8 cellular contexts compared by ENCODE assay signal in the genomic region with DNA sequence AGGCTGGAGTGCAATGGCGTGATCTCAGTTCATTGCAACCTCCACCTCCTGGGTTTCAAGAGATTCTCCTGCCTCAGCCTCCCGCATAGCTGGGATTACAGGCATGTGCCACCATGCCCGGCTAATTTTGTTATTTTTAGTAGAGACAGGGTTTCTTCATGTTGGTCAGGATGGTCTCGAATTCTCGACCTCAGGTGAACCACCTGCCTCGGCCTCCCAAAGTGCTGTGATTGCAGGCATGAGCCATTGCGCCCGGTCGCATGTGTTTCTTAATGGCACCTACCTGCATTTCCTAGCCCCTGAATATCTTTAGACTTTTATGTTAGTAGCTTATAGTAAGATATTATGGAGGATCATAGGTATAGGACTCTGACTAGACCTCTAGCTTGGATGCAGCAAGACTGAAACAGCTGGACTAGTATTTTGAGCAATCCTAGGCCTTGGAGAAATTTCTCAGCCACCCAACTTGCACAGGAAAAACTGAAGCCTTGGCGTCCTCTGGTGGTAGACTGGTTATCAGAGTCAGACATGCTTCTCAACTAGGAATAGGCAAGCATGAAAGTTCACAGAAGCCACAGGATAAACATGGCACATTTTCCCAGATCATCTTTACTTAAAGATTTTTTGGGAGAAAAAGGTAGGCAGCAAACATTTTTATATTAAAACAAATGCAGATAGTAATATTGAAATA. TPM values are rescaled to one million over a fixed set of nuclear protein-coding genes. Genes with fewer than 3 reads are reported as not detected.
DNase-seq lines count a peak whose midpoint lies in the region; ATAC-seq and TF ChIP-seq lines count a peak whose summit lies in the region.

No MANE protein-coding gene starts in this region.

- peak overlapping the region; percentile 44 for H3K4me2 ChIP-seq in GM23248 (ENCODE audit: unreplicated experiment)

- H3K27ac ChIP-seq in GM23248 (peak overlapping the region; percentile 38), dorsolateral prefrontal cortex (peak overlapping the region in 44 of 59 donors; percentile 3 to 78 (median 47))

- no peak overlapping the region for H3K4me3 ChIP-seq in Caco-2 (ENCODE audit: low read depth, low read length)
- H3K4me3 ChIP-seq in GM23248 = no peak overlapping the region
- H3K4me3 ChIP-seq in dorsolateral prefrontal cortex = no peak overlapping the region

- no peaks in the 10 kb centered on the region for H3K4me1 ChIP-seq in Caco-2
- H3K4me1 ChIP-seq in GM23248 (ENCODE audit: insufficient read depth) = peaks cover 13% of the 10 kb centered on the region

- H3K36me3 ChIP-seq in Caco-2 (ENCODE audit: control insufficient read depth, insufficient read depth, low read length) (0 out of 2 replicates have a peak, but pooled peaks cover 1% of the 10 kb centered on the region), GM23248 (ENCODE audit: low read depth) (peaks cover 28% of the 10 kb centered on the region)

- ATAC-seq in HG02763 (IDR thresholded peaks at IDR 0.05; ENCODE audit: unreplicated experiment) (no peak), HG03097 (IDR thresholded peaks at IDR 0.05; ENCODE audit: low FRiP score, unreplicated experiment) (no peak)

- no peak overlapping the region for H3K27ac Mint-ChIP-seq in Caco-2 (ENCODE audit: unreplicated experiment)

- no peaks in the 10 kb centered on the region for H3K9me3 Mint-ChIP-seq in Caco-2 (ENCODE audit: unreplicated experiment)

- no TSS peak for BruUV-seq in Caco-2 (replicated peaks; lab: Mats Ljungman, UMichigan)

- WGBS in GM23248 (ENCODE audit: low coverage in 1 of 2, low lambda C conversion rate in 2 of 2, missing lambda C conversion rate in 2 of 2), 2 experiments = 69 to 76% methylated on average over 9 to 10 of the region's 10 CpGs

- POLR2A ChIA-PET in Caco-2 (lab: Charles Lee) = no interaction called here

- no peak overlapping the region for H3K4me3 Mint-ChIP-seq in Caco-2 (ENCODE audit: unreplicated experiment)

- in situ Hi-C loops in GM23248 (cut with MboI) = no loop called here

- no peaks in the 10 kb centered on the region for H4K20me1 ChIP-seq in GM23248 (ENCODE audit: insufficient read depth)

- H3F3A ChIP-seq in GM23248 (ENCODE audit: insufficient read depth) = peaks cover 31% of the 10 kb centered on the region

- CTCF ChIA-PET in Caco-2 (lab: Charles Lee) = interaction anchor here (0.5 to 0.6 kb wide), 3 partner anchors 31 to 162 kb away, joined by 3 to 6 read pairs (median 3); no protein-coding TSS in a partner anchor

- H3K4me1 Mint-ChIP-seq in Caco-2 (ENCODE audit: low read depth, unreplicated experiment) = no peaks in the 10 kb centered on the region

- peak; percentile 47 to 84 for TF ChIP-seq CTCF in Caco-2 (IDR thresholded peaks at IDR 0.05; ENCODE audit: insufficient read depth in 1 of 2, low read depth in 1 of 2, low read length in 1 of 2, severe bottlenecking in 1 of 2, unreplicated experiment in 1 of 2)
- TF ChIP-seq CTCF in dorsolateral prefrontal cortex (IDR thresholded peaks at IDR 0.05 in 54 of 56, conservative IDR thresholded peaks at IDR 0.05 in 2 of 56; ENCODE audit: low read depth in 1 of 56, partially characterized antibody in 56 of 56) = peak; percentile 43 to 85 (median 71)

- intact Hi-C loops in Caco-2 (cut with micrococcal nuclease; ENCODE audit: unreplicated experiment) (loop anchor here (1.0 to 10.0 kb wide), 2 partner anchors 238 to 243 kb away; no protein-coding TSS in a partner anchor), dorsolateral prefrontal cortex (cut with DNase I) (loop anchor here in 1 of 2 donors (5.0 kb wide), 1 partner anchor 160 kb away; no protein-coding TSS in a partner anchor)

- H3K27me3 ChIP-seq in Caco-2 (replicated peaks; ENCODE audit: control insufficient read depth, insufficient read depth, low read length) (no peaks in the 10 kb centered on the region), GM23248 (replicated peaks; ENCODE audit: insufficient read depth) (no peaks in the 10 kb centered on the region), dorsolateral prefrontal cortex (no peaks in the 10 kb centered on the region)

- H3K9me2 ChIP-seq in GM23248 (ENCODE audit: insufficient read depth) = no peaks in the 10 kb centered on the region

- H3K36me3 Mint-ChIP-seq in Caco-2 (ENCODE audit: insufficient read depth, unreplicated experiment) = peaks cover 43% of the 10 kb centered on the region

- H3K79me2 ChIP-seq in GM23248 (ENCODE audit: insufficient read depth) = no peaks in the 10 kb centered on the region

- no peak overlapping the region for H3K9ac ChIP-seq in GM23248

- DNase-seq in Caco-2 = peak in 1 of 2 experiments; percentile 57
- peak; percentile 87 for DNase-seq in GM23248
- peak; percentile 47 for DNase-seq in NOMO-1 treated with dmso at 0.1 percent for 144 hours (lab: John Stamatoyannopoulos, UW; ENCODE audit: unreplicated experiment)
- DNase-seq in dorsolateral prefrontal cortex = peak in 7 of 10 donors; percentile 46 to 82 (median 60)
- peak; percentile 74 to 80 for DNase-seq in lung microvascular endothelial cell (ENCODE audit: low read depth in 2 of 2)
- DNase-seq in central memory CD4-positive, alpha-beta T cell = no peak

- no peak overlapping the region for H2AFZ ChIP-seq in GM23248

- H3K27me3 Mint-ChIP-seq in Caco-2 (ENCODE audit: insufficient read depth, unreplicated experiment) = no peaks in the 10 kb centered on the region

- H3K9me3 ChIP-seq in Caco-2 (no peaks in the 10 kb centered on the region), GM23248 (ENCODE audit: low read depth) (no peaks in the 10 kb centered on the region)

RNA-seq across cellular contexts. Expression of gene C1QTNF4, which starts 22.7 kb away (rescaled TPM):
- total RNA-seq in Caco-2 (2022) (0.63 and 0.75 TPM in 2 replicates), dorsolateral prefrontal cortex (10 to 100 TPM; 23.7 to 93.5 (median 63.9) TPM), lung microvascular endothelial cell (0.22 and 0.40 TPM in 2 replicates)
- total RNA-seq in GM23248 (2014; rRNA removed; shearing (Covaris generic)) = 0.11 TPM in 1 of 2 replicates, not detected in the other
- polyA plus RNA-seq in GM23248 (2016; fragmentation: Nextera tagmentation; extraction: Ambion mirVana) = not detected in 2 replicates

RNA-seq across cellular contexts. Expression of gene MTCH2, which starts 25.5 kb away (rescaled TPM):
- total RNA-seq in Caco-2 (2022) (165 and 167 TPM in 2 replicates), dorsolateral prefrontal cortex (10 to 100 TPM; 29.3 to 92.1 (median 64.1) TPM), lung microvascular endothelial cell (72.8 and 86.3 TPM in 2 replicates)
- 58.7 and 84.2 TPM in 2 replicates for total RNA-seq in GM23248 (2014; rRNA removed; shearing (Covaris generic))
- 158 and 169 TPM in 2 replicates for polyA plus RNA-seq in GM23248 (2016; fragmentation: Nextera tagmentation; extraction: Ambion mirVana)

RNA-seq across cellular contexts. Expression of gene FAM180B, which starts 30.4 kb away (rescaled TPM):
- total RNA-seq in Caco-2 (2022) (not detected in 2 replicates), dorsolateral prefrontal cortex (1 to 10 TPM in 3 of 120 experiments, under 1 TPM in 43, not detected in 74; 0.29 to 1.2 (median 0.50) TPM), lung microvascular endothelial cell (not detected in 2 replicates)
- total RNA-seq in GM23248 (2014; rRNA removed; shearing (Covaris generic)) = not detected in 2 replicates
- not detected in 2 replicates for polyA plus RNA-seq in GM23248 (2016; fragmentation: Nextera tagmentation; extraction: Ambion mirVana)

RNA-seq across cellular contexts. Expression of gene NDUFS3, which starts 38.0 kb away (rescaled TPM):
- total RNA-seq in Caco-2 (2022) = 183 and 185 TPM in 2 replicates
- total RNA-seq in GM23248 (2014; rRNA removed; shearing (Covaris generic)) = 52.5 and 80.8 TPM in 2 replicates
- 74.4 and 84.6 TPM in 2 replicates for polyA plus RNA-seq in GM23248 (2016; fragmentation: Nextera tagmentation; extraction: Ambion mirVana)
- total RNA-seq in dorsolateral prefrontal cortex = 100 to 1,000 TPM in 100 of 120 experiments, 10 to 100 TPM in 20; 59.7 to 172 (median 126) TPM
- total RNA-seq in lung microvascular endothelial cell = 63.2 and 69.4 TPM in 2 replicates

RNA-seq across cellular contexts. Expression of gene KBTBD4, which starts 38.1 kb away (rescaled TPM):
- total RNA-seq in Caco-2 (2022) (11.9 and 12.5 TPM in 2 replicates), dorsolateral prefrontal cortex (10 to 100 TPM; 12.8 to 27.9 (median 19.6) TPM), lung microvascular endothelial cell (22.7 and 32.9 TPM in 2 replicates)
- total RNA-seq in GM23248 (2014; rRNA removed; shearing (Covaris generic)) = 26.6 and 35.5 TPM in 2 replicates
- 16.8 and 18.4 TPM in 2 replicates for polyA plus RNA-seq in GM23248 (2016; fragmentation: Nextera tagmentation; extraction: Ambion mirVana)

Comparison
In these comparisons a context has a peak if more than half of its experiments do, and no peak if none do; other contexts are left out.
1. RNA of gene C1QTNF4, which starts 22.7 kb away (total RNA-seq): 23.7 to 93.5 TPM in dorsolateral prefrontal cortex; 0.63 to 0.75 TPM in Caco-2, 0.22 to 0.40 TPM in lung microvascular endothelial cell and 0.11 TPM in GM23248; every median in the first group is over 10 times any median in the second.